33 cellular contexts compared by ENCODE assay signal in the genomic region with DNA sequence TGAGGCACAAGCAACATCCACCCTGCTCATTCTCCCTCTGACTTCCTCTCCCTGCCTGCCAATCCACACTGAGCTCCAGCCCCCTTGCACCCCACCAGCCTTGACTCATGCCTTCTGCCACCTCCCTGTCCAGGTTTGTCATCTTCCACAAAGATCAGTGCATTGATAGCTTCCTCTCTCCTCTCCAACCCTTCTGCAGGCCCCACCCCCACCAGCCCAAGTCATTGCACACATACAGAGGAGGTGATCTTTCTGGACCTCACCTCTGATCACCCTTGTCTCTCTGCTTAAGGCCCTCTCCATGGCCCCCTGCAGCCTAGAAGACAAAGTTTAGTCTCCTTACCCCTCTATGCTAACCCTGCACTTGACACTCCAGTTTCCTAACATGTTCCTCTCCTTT. TPM values are rescaled to one million over a fixed set of nuclear protein-coding genes. Genes with fewer than 3 reads are reported as not detected.
"Had no signal": no experiment of that assay in that cellular context is flagged by ENCODE, and none has a peak within 500 bp of the region (broad histone marks: within the 10 kb centered on the region; RNA-seq: fewer than 3 reads in every experiment).

No MANE protein-coding gene starts in this region.

- H3K27ac Mint-ChIP-seq: activated B cell treated with CpG ODN at 0.5 μM for 24 hours; activated CD4-positive, alpha-beta T cell treated with anti-CD3 and anti-CD28 coated beads, Interleukin-2, amount 10 ng/mL, durations not matched to agents 24 days and 14 days; activated CD8-positive, alpha-beta memory T cell treated with anti-CD3 and anti-CD28 coated beads, Interleukin-2, amount 10 ng/mL, durations not matched to agents 7 days and 5 days; activated naive CD4-positive, alpha-beta T cell treated with anti-CD3 and anti-CD28 coated beads, Interleukin-2, amount 50 U/mL, for 24 hours; activated naive CD8-positive, alpha-beta T cell treated with anti-CD3 and anti-CD28 coated beads, Interleukin-2, amount 50 U/mL, for 24 hours; activated T-cell treated with anti-CD3 and anti-CD28 coated beads, Interleukin-2, amount 50 U/mL, for 24 hours; activated T-helper 1 cell treated with anti-CD3 and anti-CD28 coated beads, Interleukin-12 subunit alpha, Interleukin-12 subunit beta, Interleukin-2, Interleukin-4 antibody, amounts not matched to agents 30 ng/mL and 10 ng/mL and 1 ng/mL, durations not matched to agents 14 hours and 24 hours and 36 hours had no signal

- H3K27me3 ChIP-seq: ascending aorta, body of pancreas, MG63 had no signal

- H3K4me1 ChIP-seq: ascending aorta, body of pancreas had no signal

- H3K9me3 Mint-ChIP-seq: activated naive CD4-positive, alpha-beta T cell treated with anti-CD3 and anti-CD28 coated beads, Interleukin-2, amount 50 U/mL, for 24 hours; activated naive CD8-positive, alpha-beta T cell treated with anti-CD3 and anti-CD28 coated beads, Interleukin-2, amount 50 U/mL, for 24 hours; activated T-cell treated with anti-CD3 and anti-CD28 coated beads, Interleukin-2, amount 50 U/mL, for 24 hours; activated T-helper 1 cell treated with anti-CD3 and anti-CD28 coated beads, Interleukin-12 subunit alpha, Interleukin-12 subunit beta, Interleukin-2, Interleukin-4 antibody, amounts not matched to agents 30 ng/mL and 10 ng/mL and 1 ng/mL, durations not matched to agents 14 hours and 24 hours and 36 hours; central memory CD8-positive, alpha-beta T cell had no signal

- H3K4me3 ChIP-seq: ascending aorta, body of pancreas, MG63 had no signal

- ATAC-seq: activated CD8-positive, alpha-beta memory T cell treated with anti-CD3 and anti-CD28 coated beads, Interleukin-2, amount 10 ng/mL, durations not matched to agents 7 days and 5 days; activated naive CD8-positive, alpha-beta T cell treated with anti-CD3 and anti-CD28 coated beads, Interleukin-2, amount 50 U/mL, for 24 hours; body of pancreas had no signal

- H3K4me3 Mint-ChIP-seq: activated B cell treated with CpG ODN at 0.5 μM for 24 hours; activated CD4-positive, alpha-beta T cell treated with anti-CD3 and anti-CD28 coated beads, Interleukin-2, amount 10 ng/mL, durations not matched to agents 24 days and 14 days; activated CD8-positive, alpha-beta memory T cell treated with anti-CD3 and anti-CD28 coated beads, Interleukin-2, amount 10 ng/mL, durations not matched to agents 7 days and 5 days; activated naive CD4-positive, alpha-beta T cell treated with anti-CD3 and anti-CD28 coated beads, Interleukin-2, amount 50 U/mL, for 24 hours; activated naive CD8-positive, alpha-beta T cell treated with anti-CD3 and anti-CD28 coated beads, Interleukin-2, amount 50 U/mL, for 24 hours; activated T-cell treated with anti-CD3 and anti-CD28 coated beads, Interleukin-2, amount 50 U/mL, for 24 hours; activated T-helper 1 cell treated with anti-CD3 and anti-CD28 coated beads, Interleukin-12 subunit alpha, Interleukin-12 subunit beta, Interleukin-2, Interleukin-4 antibody, amounts not matched to agents 30 ng/mL and 10 ng/mL and 1 ng/mL, durations not matched to agents 14 hours and 24 hours and 36 hours; central memory CD8-positive, alpha-beta T cell had no signal

- H3K9me3 ChIP-seq: ascending aorta, body of pancreas, MG63 had no signal

- FAIRE-seq: TTC549 had no signal

- H3K4me1 Mint-ChIP-seq: activated B cell treated with CpG ODN at 0.5 μM for 24 hours; activated CD4-positive, alpha-beta T cell treated with anti-CD3 and anti-CD28 coated beads, Interleukin-2, amount 10 ng/mL, durations not matched to agents 24 days and 14 days; activated CD8-positive, alpha-beta memory T cell treated with anti-CD3 and anti-CD28 coated beads, Interleukin-2, amount 10 ng/mL, durations not matched to agents 7 days and 5 days; activated naive CD4-positive, alpha-beta T cell treated with anti-CD3 and anti-CD28 coated beads, Interleukin-2, amount 50 U/mL, for 24 hours; activated naive CD8-positive, alpha-beta T cell treated with anti-CD3 and anti-CD28 coated beads, Interleukin-2, amount 50 U/mL, for 24 hours; central memory CD8-positive, alpha-beta T cell had no signal

- H3K36me3 ChIP-seq: ascending aorta, MG63 had no signal

- H3K36me3 Mint-ChIP-seq: activated CD8-positive, alpha-beta memory T cell treated with anti-CD3 and anti-CD28 coated beads, Interleukin-2, amount 10 ng/mL, durations not matched to agents 7 days and 5 days; activated naive CD4-positive, alpha-beta T cell treated with anti-CD3 and anti-CD28 coated beads, Interleukin-2, amount 50 U/mL, for 24 hours had no signal

- H3K27ac ChIP-seq: ascending aorta, body of pancreas had no signal

- DNase-seq: activated B cell treated with CpG ODN at 0.5 μM for 24 hours; activated CD4-positive, alpha-beta T cell treated with anti-CD3 and anti-CD28 coated beads for 1 hour; activated CD4-positive, alpha-beta T cell treated with anti-CD3 and anti-CD28 coated beads, Interleukin-2, amount 10 ng/mL, durations not matched to agents 24 days and 14 days; activated CD4-positive, alpha-beta T cell treated with anti-CD3 and anti-CD28 coated beads, Interleukin-2, amount 50 U/mL, for 48 hours; activated CD8-positive, alpha-beta memory T cell treated with anti-CD3 and anti-CD28 coated beads, Interleukin-2, amount 10 ng/mL, durations not matched to agents 7 days and 5 days; activated effector memory CD4-positive, alpha-beta T cell treated with Interleukin-2 at 50 U/mL for 16 hours; activated naive CD4-positive, alpha-beta T cell; activated naive CD8-positive, alpha-beta T cell treated with anti-CD3 and anti-CD28 coated beads, Interleukin-2, amount 50 U/mL, for 24 hours; activated T-cell treated with anti-CD3 and anti-CD28 coated beads, Interleukin-2, amount 50 U/mL, for 24 hours; amniotic stem cell; body of pancreas; MG63; MV-4-11; NCI-H1092 treated with DMSO at 0.1 percent for 48 hours; NCI-H1417 treated with DMSO at 0.1 percent for 48 hours; NCI-H1694; NCI-H2029; NCI-H2107; NCI-H2171 treated with DMSO at 0.1 percent for 48 hours; NCI-H226; NCI-H526; NCI-H774; SIG-M5; T-helper 2 cell; T1000 had no signal

RNA-seq across cellular contexts. Expression of a gene that starts 8.1 kb away (rescaled TPM):
- total RNA-seq: activated B cell treated with CpG ODN at 0.5 μM for 24 hours; activated CD4-positive, alpha-beta T cell treated with anti-CD3 and anti-CD28 coated beads, Interleukin-2, amount 10 ng/mL, durations not matched to agents 24 days and 14 days; activated CD8-positive, alpha-beta memory T cell treated with anti-CD3 and anti-CD28 coated beads, Interleukin-2, amount 10 ng/mL, durations not matched to agents 7 days and 5 days; activated T-helper 1 cell treated with anti-CD3 and anti-CD28 coated beads, Interleukin-12 subunit alpha, Interleukin-12 subunit beta, Interleukin-2, Interleukin-4 antibody, amounts not matched to agents 30 ng/mL and 10 ng/mL and 1 ng/mL, durations not matched to agents 14 hours and 24 hours and 36 hours; NCI-H460; OCI-LY7; RPMI7951 had no signal
